In genomic region chr4:20253272-20253798, GRCh38 we compare ENCODE assay signal across 10 cellular contexts. TPM values are rescaled to one million over a fixed set of nuclear protein-coding genes. Genes with fewer than 3 reads are reported as not detected.
DNase-seq lines count a peak whose midpoint lies in the region; ATAC-seq and TF ChIP-seq lines count a peak whose summit lies in the region.
"Had no signal": no experiment of that assay in that cellular context is flagged by ENCODE, and none has a peak within 500 bp of the region (broad histone marks: within the 10 kb centered on the region; RNA-seq: fewer than 3 reads in every experiment).

No MANE protein-coding gene starts in this region.

- no peaks in the 10 kb centered on the region for H3K4me1 ChIP-seq in right cardiac atrium (ENCODE audit: control insufficient read depth, insufficient read depth, low read length)

- TF ChIP-seq CTCF in WI38 (IDR thresholded peaks at IDR 0.05; ENCODE audit: low read depth, low read length) (no peak), retinal pigment epithelial cell (conservative IDR thresholded peaks at IDR 0.05; ENCODE audit: low read depth, low read length) (no peak), omental fat pad (IDR thresholded peaks at IDR 0.05) (no peak)

- no peak overlapping the region for H3K27ac ChIP-seq in right cardiac atrium (ENCODE audit: low read length)

- H3K27me3 ChIP-seq in right cardiac atrium (ENCODE audit: control insufficient read depth, insufficient read depth) = no peaks in the 10 kb centered on the region

- DNase-seq in GM03348 (ENCODE audit: low spot score) (peak; percentile 9), right cardiac atrium (peak in 1 of 3 donors; percentile 27), retinal pigment epithelial cell (ENCODE audit: low read depth) (no peak), omental fat pad (ENCODE audit: low spot score) (no peak), mucosa of gallbladder (ENCODE audit: low spot score) (no peak), amniotic stem cell (lab: John Stamatoyannopoulos, UW) (no peak)
- DNase-seq: NCI-H1436; stimulated activated CD4-positive, alpha-beta T cell treated with anti-CD3 and anti-CD28 coated beads, Interleukin-4, amount 100 ng/mL, for 24 hours had no signal

- intact Hi-C loops in right cardiac atrium (cut with DNase I) = loop anchor here in 1 of 4 donors (10.0 kb wide), 1 partner anchor 1029 kb away; no protein-coding TSS in a partner anchor

- H3K9me3 ChIP-seq in right cardiac atrium (ENCODE audit: control insufficient read depth, low read length) = no peaks in the 10 kb centered on the region

- 1% methylated on average over 27 of the region's 27 CpGs for WGBS in right cardiac atrium

- ATAC-seq in right cardiac atrium (no peak), GM21360 (IDR thresholded peaks at IDR 0.05; ENCODE audit: unreplicated experiment) (no peak), omental fat pad (ENCODE audit: low FRiP score) (no peak)

- peak overlapping the region; percentile 62 for H3K4me3 ChIP-seq in WI38 (ENCODE audit: low read depth, low read length)
- H3K4me3 ChIP-seq in right cardiac atrium (ENCODE audit: low read length) = peak overlapping the region; percentile 37
- peak overlapping the region; percentile 68 for H3K4me3 ChIP-seq in retinal pigment epithelial cell (ENCODE audit: low read length)

RNA-seq across cellular contexts. Expression of gene SLIT2, which starts 1.6 kb away (rescaled TPM):
- total RNA-seq in right cardiac atrium = 10 to 100 TPM; 10.2 to 13.8 (median 10.9) TPM
- polyA plus RNA-seq in right cardiac atrium = 2.9 TPM
- total RNA-seq in omental fat pad = 10 to 100 TPM; 13.4 to 45.6 (median 18.6) TPM
- total RNA-seq in mucosa of gallbladder = 19.1 TPM
